In genomic region chr21:45508607-45509565, GRCh38 we compare ENCODE assay signal across 1 cellular context.
TF ChIP-seq lines count a peak whose summit lies in the region.

No MANE protein-coding gene starts in this region.

TF ChIP-seq in WTC11, 78 proteins besides CTCF, POLR2A, EP300 and RAD21 (continued from another document):
- TF ChIP-seq ARID4B (CRISPR knock-in tag; IDR thresholded peaks at IDR 0.05; ENCODE audit: borderline replicate concordance) (no peak), GABPB1 (CRISPR knock-in tag; IDR thresholded peaks at IDR 0.05) (no peak), HMGXB4 (CRISPR knock-in tag; IDR thresholded peaks at IDR 0.05) (no peak), CBFB (CRISPR knock-in tag; IDR thresholded peaks at IDR 0.05; ENCODE audit: low read depth) (no peak), EMX1 (CRISPR knock-in tag; IDR thresholded peaks at IDR 0.05) (no peak), GTF2I (CRISPR knock-in tag; conservative IDR thresholded peaks at IDR 0.05) (no peak), SMAD3 (CRISPR knock-in tag; IDR thresholded peaks at IDR 0.05; ENCODE audit: borderline replicate concordance) (no peak)
